8 cellular contexts compared by ENCODE assay signal in genomic region chr17:60603477-60603876, GRCh38. TPM values are rescaled to one million over a fixed set of nuclear protein-coding genes. Genes with fewer than 3 reads are reported as not detected.
A peak's percentile ranks its signal among the peaks of the same experiment; 100 is the strongest.
DNase-seq lines count a peak whose midpoint lies in the region; ATAC-seq, FAIRE-seq and TF ChIP-seq lines count a peak whose summit lies in the region.
"Not testable (repeated sequence)": the region's sequence is repeated elsewhere in the genome, so short reads cannot be mapped to it uniquely, and the experiment has no call there.

No MANE protein-coding gene starts in this region.

- POLR2A ChIA-PET in A549 (lab: Yijun Ruan, JAX): interaction anchor here (1.3 kb wide), 1 partner anchor 77 kb away, joined by 6 read pairs; the partner anchor contains the start of gene APPBP2

- not testable (repeated sequence) for H3K27ac Mint-ChIP-seq in activated CD4-positive, alpha-beta T cell treated with anti-CD3 and anti-CD28 coated beads, Interleukin-2, amount 10 ng/mL, durations not matched to agents 24 days and 14 days; activated naive CD8-positive, alpha-beta T cell; neural progenitor cell

- H3K4me2 ChIP-seq in A549 (peak overlapping the region; percentile 68; the same call in 2 of the 3 replicates), Loucy (ENCODE audit: low read depth, low read length, poor library complexity, severe bottlenecking) (peak overlapping the region; percentile 88), neural progenitor cell (peak overlapping the region; percentile 77)

- H3K9me2 ChIP-seq in Loucy (replicated peaks; ENCODE audit: low read depth, low read length): not testable (repeated sequence)

- H3K4me1 Mint-ChIP-seq in activated CD4-positive, alpha-beta T cell treated with anti-CD3 and anti-CD28 coated beads, Interleukin-2, amount 10 ng/mL, durations not matched to agents 24 days and 14 days: peaks cover 35% of the 10 kb centered on the region
- peaks cover 49% of the 10 kb centered on the region for H3K4me1 Mint-ChIP-seq in activated naive CD8-positive, alpha-beta T cell (ENCODE audit: low read depth)
- H3K4me1 Mint-ChIP-seq in neural progenitor cell: peaks cover 18% of the 10 kb centered on the region

- not testable (repeated sequence) for H3K27me3 ChIP-seq in Loucy (ENCODE audit: insufficient read depth, low read length, poor library complexity, severe bottlenecking); esophagus muscularis mucosa; neural progenitor cell

- H3K36me3 ChIP-seq in Loucy (ENCODE audit: insufficient read depth, low read length); esophagus muscularis mucosa; neural progenitor cell: not testable (repeated sequence)

- intact Hi-C loops in activated CD4-positive, alpha-beta T cell treated with anti-CD3 and anti-CD28 coated beads, Interleukin-2, amount 10 ng/mL, durations not matched to agents 24 days and 14 days (cut with micrococcal nuclease): loop anchor here (5.0 kb wide), 1 partner anchor 1446 kb away; the partner anchor contains the start of genes PRR11 and SKA2
- intact Hi-C loops in esophagus muscularis mucosa (cut with DNase I): loop anchor here (2.0 kb wide), 1 partner anchor 35 kb away; no protein-coding TSS in a partner anchor

- not testable (repeated sequence) for TF ChIP-seq EP300 in A549 (IDR thresholded peaks at IDR 0.05); esophagus muscularis mucosa (IDR thresholded peaks at IDR 0.05)

- CTCF ChIA-PET in A549 (lab: Yijun Ruan, JAX): interaction anchor here (1.0 to 5.5 kb wide), 4 partner anchors 9 to 35 kb away, joined by 3 to 34 read pairs (median 5); no protein-coding TSS in a partner anchor

- H3K79me2 ChIP-seq in Loucy (ENCODE audit: insufficient read depth, low read length): peaks cover 84% of the 10 kb centered on the region
- H3K79me2 ChIP-seq in neural progenitor cell (ENCODE audit: low read depth): peaks cover 84% of the 10 kb centered on the region

- not testable (repeated sequence) for H3K27ac ChIP-seq in A549, neural progenitor cell
- peak overlapping the region in 3 of 4 donors; percentile 97 to 99 (median 99) for H3K27ac ChIP-seq in esophagus muscularis mucosa (replicated peaks in 1 of 4)

- not testable (repeated sequence) for TF ChIP-seq RAD21 in A549 (conservative IDR thresholded peaks at IDR 0.05 in 1 of 2, IDR thresholded peaks at IDR 0.05 in 1 of 2)

- peaks cover 16% of the 10 kb centered on the region for H3K36me3 Mint-ChIP-seq in activated CD4-positive, alpha-beta T cell treated with anti-CD3 and anti-CD28 coated beads, Interleukin-2, amount 10 ng/mL, durations not matched to agents 24 days and 14 days (ENCODE audit: low read depth)
- H3K36me3 Mint-ChIP-seq in activated naive CD8-positive, alpha-beta T cell; neural progenitor cell: not testable (repeated sequence)

- not testable (repeated sequence) for H3K9me3 ChIP-seq in A549; Loucy (ENCODE audit: insufficient read depth, low read depth, low read length); esophagus muscularis mucosa; neural progenitor cell (ENCODE audit: low read depth)

- not testable (repeated sequence) for DNase-seq in A549 (ENCODE audit: low read depth in 1 of 2, low spot score in 1 of 2); activated CD4-positive, alpha-beta T cell treated with anti-CD3 and anti-CD28 coated beads, Interleukin-2, amount 10 ng/mL, durations not matched to agents 24 days and 14 days; esophagus muscularis mucosa (ENCODE audit: extremely low spot score); neural progenitor cell (ENCODE audit: low spot score)
- peak; percentile 16 for DNase-seq in kidney tubule cell (ENCODE audit: low spot score)

- H3K27me3 Mint-ChIP-seq in activated CD4-positive, alpha-beta T cell treated with anti-CD3 and anti-CD28 coated beads, Interleukin-2, amount 10 ng/mL, durations not matched to agents 24 days and 14 days; activated naive CD8-positive, alpha-beta T cell; neural progenitor cell (ENCODE audit: insufficient read depth, low read depth): not testable (repeated sequence)

- not testable (repeated sequence) for H3K9me3 Mint-ChIP-seq in activated CD4-positive, alpha-beta T cell treated with anti-CD3 and anti-CD28 coated beads, Interleukin-2, amount 10 ng/mL, durations not matched to agents 24 days and 14 days; activated naive CD8-positive, alpha-beta T cell (ENCODE audit: low read depth); neural progenitor cell

- peak overlapping the region; percentile 47 for H3K9ac ChIP-seq in Loucy (ENCODE audit: low read depth, low read length, poor library complexity, severe bottlenecking)
- not testable (repeated sequence) for H3K9ac ChIP-seq in neural progenitor cell

- H3K4me1 ChIP-seq in A549: peaks cover 35% of the 10 kb centered on the region
- H3K4me1 ChIP-seq in Loucy (ENCODE audit: insufficient read depth, low read length, poor library complexity, severe bottlenecking): peaks cover 59% of the 10 kb centered on the region
- peaks cover 35 to 63% (median 56%) of the 10 kb centered on the region in 4 donors for H3K4me1 ChIP-seq in esophagus muscularis mucosa
- peaks cover 18% of the 10 kb centered on the region for H3K4me1 ChIP-seq in neural progenitor cell

- not testable (repeated sequence) for TF ChIP-seq POLR2A in A549 (IDR thresholded peaks at IDR 0.05; ENCODE audit: low read length); esophagus muscularis mucosa (IDR thresholded peaks at IDR 0.05; ENCODE audit: low read depth)

- H4K20me1 ChIP-seq in Loucy (ENCODE audit: insufficient read depth, low read length, poor library complexity, severe bottlenecking): peaks cover 76% of the 10 kb centered on the region
- H4K20me1 ChIP-seq in neural progenitor cell (ENCODE audit: low read depth): peaks cover 34% of the 10 kb centered on the region

- ATAC-seq in A549: not testable (repeated sequence)

- not testable (repeated sequence) for TF ChIP-seq CTCF in A549 (IDR thresholded peaks at IDR 0.05); Loucy (conservative IDR thresholded peaks at IDR 0.05; ENCODE audit: low read length); esophagus muscularis mucosa (IDR thresholded peaks at IDR 0.05); neural progenitor cell (IDR thresholded peaks at IDR 0.05)

- H3F3A ChIP-seq in Loucy (ENCODE audit: low read depth): not testable (repeated sequence)
- peaks cover 14% of the 10 kb centered on the region for H3F3A ChIP-seq in neural progenitor cell (ENCODE audit: low read depth)

- WGBS in A549 (ENCODE audit: missing lambda C conversion rate): 91% methylated on average over 10 of the region's 10 CpGs
- 92% methylated on average over 10 of the region's 10 CpGs for WGBS in esophagus muscularis mucosa

- not testable (repeated sequence) for FAIRE-seq in A549 (lab: Jason Lieb, UNC)

- peak overlapping the region; percentile 12 for H3K4me3 Mint-ChIP-seq in activated CD4-positive, alpha-beta T cell treated with anti-CD3 and anti-CD28 coated beads, Interleukin-2, amount 10 ng/mL, durations not matched to agents 24 days and 14 days
- peak overlapping the region; percentile 44 for H3K4me3 Mint-ChIP-seq in activated naive CD8-positive, alpha-beta T cell
- H3K4me3 Mint-ChIP-seq in neural progenitor cell: not testable (repeated sequence)

- H2AFZ ChIP-seq in Loucy (ENCODE audit: low read length); neural progenitor cell (replicated peaks): not testable (repeated sequence)

- H3K4me3 ChIP-seq in A549, esophagus muscularis mucosa: not testable (repeated sequence)
- H3K4me3 ChIP-seq in GM08714 (ENCODE audit: low read length) (peak overlapping the region; percentile 24), Loucy (ENCODE audit: low read length, poor library complexity, severe bottlenecking) (peak overlapping the region; percentile 88), neural progenitor cell (peak overlapping the region; percentile 87)

RNA-seq across cellular contexts. Expression of gene PPM1D, which starts 3.5 kb away (rescaled TPM):
- polyA plus RNA-seq in A549 (2011; rRNA removed): 10.5 and 11.6 TPM in 2 replicates
- polyA plus RNA-seq in A549 (2012; cell fraction: cytosol; rRNA removed): 4.1 and 4.8 TPM in 2 replicates
- polyA plus RNA-seq in A549 (2012; cell fraction: nucleus; rRNA removed): 3.6 and 4.9 TPM in 2 replicates
- 12.0 to 13.5 TPM (median 13.5 TPM) in 3 replicates for polyA plus RNA-seq in A549 (2017; fragmentation: RNase III; extraction: RNeasy Plus Mini Kit Qiagen cat#74134 plus additional on column Dnase treatment)
- polyA minus RNA-seq in A549 (2011; rRNA and poly(A)+ RNA removed): 11.1 and 12.2 TPM in 2 replicates
- total RNA-seq in activated CD4-positive, alpha-beta T cell treated with anti-CD3 and anti-CD28 coated beads, Interleukin-2, amount 10 ng/mL, durations not matched to agents 24 days and 14 days: 17.1 and 17.9 TPM in 2 replicates
- total RNA-seq in esophagus muscularis mucosa: 10 to 100 TPM in 3 of 4 donors, 1 to 10 TPM in 1; 7.9 to 18.9 (median 13.0) TPM
- total RNA-seq in neural progenitor cell (ENCODE audit: low replicate concordance): 16.6 and 22.9 TPM in 2 replicates
